14 cellular contexts compared by ENCODE assay signal in the genomic region with DNA sequence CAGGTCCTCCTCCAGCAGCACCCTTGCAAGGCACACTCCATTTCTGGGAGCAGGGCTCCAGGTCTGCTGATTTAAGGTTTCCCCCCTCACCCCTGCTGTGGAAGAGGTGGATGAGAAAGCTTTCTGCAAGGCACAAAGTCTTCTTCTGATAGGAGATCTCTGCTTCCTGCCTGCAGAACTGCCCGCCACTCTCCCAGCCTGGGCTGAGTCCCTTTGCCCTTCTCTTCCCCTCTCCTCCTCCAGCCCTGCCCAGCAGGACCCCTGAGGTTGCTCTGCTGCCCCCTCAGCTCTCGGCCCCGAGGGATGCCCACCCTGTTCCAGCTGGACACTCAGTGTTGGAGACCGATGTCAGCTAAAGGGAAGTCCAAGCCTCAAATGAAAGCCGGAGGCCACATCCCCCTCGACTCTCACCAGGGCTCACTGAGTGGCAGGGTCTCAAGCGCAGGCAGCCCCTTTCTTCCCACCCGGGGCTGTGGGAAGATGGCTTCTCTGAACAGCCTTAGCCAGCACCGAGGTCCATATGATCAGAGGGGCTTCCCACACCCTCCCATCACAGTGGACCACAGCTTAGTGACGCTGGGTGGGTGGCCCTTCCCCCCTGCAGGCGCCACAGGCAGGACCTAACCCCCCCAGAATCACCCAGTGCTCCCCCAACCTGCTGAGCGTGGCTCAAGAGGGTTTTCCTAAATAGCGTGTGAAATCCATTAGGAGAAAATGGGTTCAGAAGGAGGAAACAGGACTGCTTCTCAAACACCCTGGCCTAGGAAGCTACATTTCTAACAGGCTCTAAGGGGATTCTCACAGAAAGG. TPM values are rescaled to one million over a fixed set of nuclear protein-coding genes. Genes with fewer than 3 reads are reported as not detected.
A peak's percentile ranks its signal among the peaks of the same experiment; 100 is the strongest.
DNase-seq lines count a peak whose midpoint lies in the region; ATAC-seq and TF ChIP-seq lines count a peak whose summit lies in the region.
"Had no signal": no experiment of that assay in that cellular context is flagged by ENCODE, and none has a peak within 500 bp of the region (broad histone marks: within the 10 kb centered on the region; RNA-seq: fewer than 3 reads in every experiment).

No MANE protein-coding gene starts in this region.

- H3K4me3 ChIP-seq in AG04449 (ENCODE audit: low read depth, low read length) (0 out of 2 replicates have a peak overlapping the region, but pooled peaks have one; percentile 20), GM23248 (peak overlapping the region; percentile 96), SK-N-SH (ENCODE audit: low read depth in 2 of 2, low read length in 1 of 2) (no peak overlapping the region), left ventricle myocardium inferior (no peak overlapping the region), Caco-2 (ENCODE audit: low read depth, low read length) (no peak overlapping the region)
- H3K4me3 ChIP-seq: colonic mucosa, SJSA1 had no signal

- peak overlapping the region; percentile 95 for H3K9ac ChIP-seq in GM23248
- H3K9ac ChIP-seq in SK-N-SH: no peak overlapping the region

- H3K4me2 ChIP-seq in GM23248 (ENCODE audit: unreplicated experiment): peak overlapping the region; percentile 97
- H3K4me2 ChIP-seq in SK-N-SH: no peak overlapping the region

- H3K9me2 ChIP-seq in GM23248 (ENCODE audit: insufficient read depth): no peaks in the 10 kb centered on the region
- H3K9me2 ChIP-seq in SK-N-SH: no peaks in the 10 kb centered on the region

- H3K79me2 ChIP-seq in GM23248 (ENCODE audit: insufficient read depth): peaks cover 96% of the 10 kb centered on the region
- H3K79me2 ChIP-seq in SK-N-SH (ENCODE audit: insufficient read depth): no peaks in the 10 kb centered on the region

- ATAC-seq in central memory CD8-positive, alpha-beta T cell (replicated peaks; ENCODE audit: extremely low read depth, poor library complexity, severe bottlenecking): no peak
- ATAC-seq in natural killer cell treated with Interleukin-12 subunit alpha and Interleukin-12 subunit beta and Interleukin-15 and Interleukin-18, amount 100 ng/mL, for 72 hours: no peak

- in situ Hi-C loops in GM23248 (cut with MboI): no loop called here

- no peak overlapping the region for H2AFZ ChIP-seq in GM23248
- H2AFZ ChIP-seq in SK-N-SH (ENCODE audit: low read depth): no peak overlapping the region

- H3K4me1 ChIP-seq in GM23248 (ENCODE audit: insufficient read depth): peaks cover 32% of the 10 kb centered on the region
- H3K4me1 ChIP-seq in SK-N-SH (ENCODE audit: control insufficient read depth in 1 of 2, insufficient read depth in 2 of 2, low read depth in 1 of 2, low read length in 1 of 2): no peaks in the 10 kb centered on the region; a peak in 1 of 4 replicates
- peaks cover 17% of the 10 kb centered on the region for H3K4me1 ChIP-seq in left ventricle myocardium inferior
- 0 out of 2 replicates have a peak, but pooled peaks cover 4% of the 10 kb centered on the region for H3K4me1 ChIP-seq in Caco-2
- H3K4me1 ChIP-seq: colonic mucosa had no signal

- intact Hi-C loops in left ventricle myocardium inferior (cut with micrococcal nuclease) (no loop called here), Caco-2 (cut with micrococcal nuclease; ENCODE audit: unreplicated experiment) (loop anchor here (10.0 kb wide), 1 partner anchor 74 kb away; no protein-coding TSS in a partner anchor)

- POLR2A ChIA-PET in AG04449 (lab: Yijun Ruan, JAX) (no interaction called here), SK-N-SH (lab: Yijun Ruan, JAX) (no interaction called here), Caco-2 (lab: Charles Lee) (no interaction called here)

- H3K27me3 ChIP-seq in GM23248 (replicated peaks; ENCODE audit: insufficient read depth): no peaks in the 10 kb centered on the region
- H3K27me3 ChIP-seq in SK-N-SH (ENCODE audit: insufficient read depth): no peaks in the 10 kb centered on the region
- peaks cover 83% of the 10 kb centered on the region for H3K27me3 ChIP-seq in left ventricle myocardium inferior (ENCODE audit: low read depth)
- no peaks in the 10 kb centered on the region for H3K27me3 ChIP-seq in Caco-2 (replicated peaks; ENCODE audit: control insufficient read depth, insufficient read depth, low read length)
- H3K27me3 ChIP-seq: colonic mucosa, SJSA1 had no signal

- CTCF ChIA-PET in AG04449 (lab: Yijun Ruan, JAX) (no interaction called here), SK-N-SH (lab: Yijun Ruan, JAX) (no interaction called here), Caco-2 (lab: Charles Lee) (no interaction called here)

- TF ChIP-seq EP300 in SK-N-SH (IDR thresholded peaks at IDR 0.05; ENCODE audit: borderline replicate concordance in 1 of 2, low read depth in 1 of 2, low read length in 1 of 2): no peak

- peaks cover 5% of the 10 kb centered on the region for H3K36me3 Mint-ChIP-seq in central memory CD8-positive, alpha-beta T cell (ENCODE audit: insufficient read depth)
- peaks cover 8% of the 10 kb centered on the region for H3K36me3 Mint-ChIP-seq in natural killer cell treated with Interleukin-12 subunit alpha and Interleukin-12 subunit beta and Interleukin-15 and Interleukin-18, amount 100 ng/mL, for 72 hours
- peaks cover 7% of the 10 kb centered on the region for H3K36me3 Mint-ChIP-seq in Caco-2 (ENCODE audit: insufficient read depth, unreplicated experiment)

- 52 to 61% methylated on average over 12 to 13 of the region's 13 CpGs for WGBS in GM23248 (ENCODE audit: low coverage in 1 of 2, low lambda C conversion rate in 2 of 2, missing lambda C conversion rate in 2 of 2), 2 experiments
- WGBS in SK-N-SH (ENCODE audit: low lambda C conversion rate): 38% methylated on average over 6 of the region's 13 CpGs

- H4K20me1 ChIP-seq in GM23248 (ENCODE audit: insufficient read depth) (no peaks in the 10 kb centered on the region), SK-N-SH (ENCODE audit: insufficient read depth) (no peaks in the 10 kb centered on the region)

- H3K4me3 Mint-ChIP-seq in central memory CD8-positive, alpha-beta T cell: peak overlapping the region; percentile 80
- peak overlapping the region; percentile 95 for H3K4me3 Mint-ChIP-seq in natural killer cell treated with Interleukin-12 subunit alpha and Interleukin-12 subunit beta and Interleukin-15 and Interleukin-18, amount 100 ng/mL, for 72 hours
- H3K4me3 Mint-ChIP-seq in Caco-2 (ENCODE audit: unreplicated experiment): no peak overlapping the region

- no peaks in the 10 kb centered on the region for H3K9me3 Mint-ChIP-seq in central memory CD8-positive, alpha-beta T cell
- H3K9me3 Mint-ChIP-seq in natural killer cell treated with Interleukin-12 subunit alpha and Interleukin-12 subunit beta and Interleukin-15 and Interleukin-18, amount 100 ng/mL, for 72 hours: no peaks in the 10 kb centered on the region
- H3K9me3 Mint-ChIP-seq in Caco-2 (ENCODE audit: unreplicated experiment): no peaks in the 10 kb centered on the region

- no TSS peak for BruUV-seq in Caco-2 (replicated peaks; lab: Mats Ljungman, UMichigan)

- H3K27ac ChIP-seq in GM23248 (peak overlapping the region; percentile 87), SK-N-SH (ENCODE audit: low read depth in 2 of 2, low read length in 1 of 2) (no peak overlapping the region), left ventricle myocardium inferior (replicated peaks) (no peak overlapping the region)
- H3K27ac ChIP-seq: colonic mucosa, SJSA1 had no signal

- H3K4me1 Mint-ChIP-seq in central memory CD8-positive, alpha-beta T cell: peaks cover 30% of the 10 kb centered on the region
- peaks cover 65 to 73% of the 10 kb centered on the region in 2 donors for H3K4me1 Mint-ChIP-seq in natural killer cell treated with Interleukin-12 subunit alpha and Interleukin-12 subunit beta and Interleukin-15 and Interleukin-18, amount 100 ng/mL, for 72 hours (ENCODE audit: low read depth in 2 of 2)
- peaks cover 10% of the 10 kb centered on the region for H3K4me1 Mint-ChIP-seq in Caco-2 (ENCODE audit: low read depth, unreplicated experiment)

- H3K36me3 ChIP-seq in GM23248 (ENCODE audit: low read depth) (peaks cover 11% of the 10 kb centered on the region; the same call in 1 of the 2 replicates), SK-N-SH (replicated peaks in 1 of 2; ENCODE audit: control insufficient read depth in 1 of 2, insufficient read depth in 2 of 2, low read length in 1 of 2) (no peaks in the 10 kb centered on the region), left ventricle myocardium inferior (no peaks in the 10 kb centered on the region), Caco-2 (ENCODE audit: control insufficient read depth, insufficient read depth, low read length) (no peaks in the 10 kb centered on the region)
- H3K36me3 ChIP-seq: colonic mucosa had no signal

- H3K9me3 ChIP-seq in GM23248 (ENCODE audit: low read depth): no peaks in the 10 kb centered on the region
- H3K9me3 ChIP-seq in SK-N-SH: no peaks in the 10 kb centered on the region
- H3K9me3 ChIP-seq in left ventricle myocardium inferior (replicated peaks): no peaks in the 10 kb centered on the region
- peaks cover 4% of the 10 kb centered on the region; the same call in 1 of the 2 replicates for H3K9me3 ChIP-seq in Caco-2
- H3K9me3 ChIP-seq: colonic mucosa had no signal

- peaks cover 10% of the 10 kb centered on the region; the same call in 1 of the 2 replicates for H3F3A ChIP-seq in GM23248 (ENCODE audit: insufficient read depth)
- no peaks in the 10 kb centered on the region for H3F3A ChIP-seq in SK-N-SH (replicated peaks; ENCODE audit: insufficient read depth)

- no peak for TF ChIP-seq RAD21 in SK-N-SH (IDR thresholded peaks at IDR 0.05; ENCODE audit: low read length)

- no peak for DNase-seq in AG04449 (ENCODE audit: low read depth, low spot score)
- no peak for DNase-seq in GM23248
- DNase-seq in central memory CD8-positive, alpha-beta T cell (ENCODE audit: low spot score in 2 of 2): no peak
- no peak for DNase-seq in natural killer cell treated with Interleukin-12 subunit alpha and Interleukin-12 subunit beta and Interleukin-15 and Interleukin-18, amount 100 ng/mL, for 72 hours (ENCODE audit: low spot score)
- DNase-seq in SK-N-SH: no peak
- no peak for DNase-seq in NCI-H345 treated with DMSO at 0.1 percent for 48 hours (lab: John Stamatoyannopoulos, UW; ENCODE audit: unreplicated experiment)
- no peak for DNase-seq in left ventricle myocardium inferior
- DNase-seq in Caco-2: no peak
- DNase-seq: activated gamma-delta T cell, colonic mucosa, GDM1, NCI-H2081 treated with DMSO at 0.1 percent for 48 hours had no signal

- no peaks in the 10 kb centered on the region for H3K27me3 Mint-ChIP-seq in central memory CD8-positive, alpha-beta T cell
- no peaks in the 10 kb centered on the region for H3K27me3 Mint-ChIP-seq in natural killer cell treated with Interleukin-12 subunit alpha and Interleukin-12 subunit beta and Interleukin-15 and Interleukin-18, amount 100 ng/mL, for 72 hours
- H3K27me3 Mint-ChIP-seq in Caco-2 (ENCODE audit: insufficient read depth, unreplicated experiment): no peaks in the 10 kb centered on the region

- TF ChIP-seq CTCF in AG04449 (IDR thresholded peaks at IDR 0.05; ENCODE audit: insufficient read depth, low read length, missing control alignments) (no peak), SK-N-SH (IDR thresholded peaks at IDR 0.05) (no peak), left ventricle myocardium inferior (IDR thresholded peaks at IDR 0.05; ENCODE audit: borderline replicate concordance) (no peak), Caco-2 (IDR thresholded peaks at IDR 0.05; ENCODE audit: insufficient read depth in 1 of 2, low read depth in 1 of 2, low read length in 1 of 2, severe bottlenecking in 1 of 2, unreplicated experiment in 1 of 2) (no peak)

- no peak overlapping the region for H3K27ac Mint-ChIP-seq in central memory CD8-positive, alpha-beta T cell (ENCODE audit: low read depth)
- peak overlapping the region; percentile 82 to 95 for H3K27ac Mint-ChIP-seq in natural killer cell treated with Interleukin-12 subunit alpha and Interleukin-12 subunit beta and Interleukin-15 and Interleukin-18, amount 100 ng/mL, for 72 hours
- no peak overlapping the region for H3K27ac Mint-ChIP-seq in Caco-2 (ENCODE audit: unreplicated experiment)

RNA-seq across cellular contexts. Expression of gene ATP10A, which starts 4.0 kb away (rescaled TPM):
- 64.1 and 73.1 TPM in 2 replicates for total RNA-seq in GM23248 (2014; rRNA removed; shearing (Covaris generic))
- 20.4 and 22.2 TPM in 2 replicates for polyA plus RNA-seq in GM23248 (2016; fragmentation: Nextera tagmentation; extraction: Ambion mirVana)
- 10 to 100 TPM; 16.6 to 22.8 TPM for total RNA-seq in natural killer cell treated with Interleukin-12 subunit alpha and Interleukin-12 subunit beta and Interleukin-15 and Interleukin-18, amount 100 ng/mL, for 72 hours
- polyA plus RNA-seq in SK-N-SH (2012; rRNA removed): not detected in 2 replicates
- polyA plus RNA-seq in SK-N-SH (2012; cell fraction: cytosol; rRNA removed): 0.01 TPM in 1 of 2 replicates, not detected in the other
- 0.01 TPM in 1 of 2 replicates, not detected in the other for polyA plus RNA-seq in SK-N-SH (2012; cell fraction: nucleus; rRNA removed)
- total RNA-seq in left ventricle myocardium inferior: 0.58 TPM
- not detected in 2 replicates for total RNA-seq in Caco-2 (2022)
- total RNA-seq: M059J had no signal

Comparison
In these comparisons a context has a peak if more than half of its experiments do, and no peak if none do; other contexts are left out.
1. H3K4me3 ChIP-seq: peak in AG04449 (single experiment) and GM23248 (single experiment); none in SK-N-SH (0 of 2), left ventricle myocardium inferior (single experiment) and Caco-2 (single experiment).
2. H3K27ac Mint-ChIP-seq: peak in natural killer cell treated with Interleukin-12 subunit alpha and Interleukin-12 subunit beta and Interleukin-15 and Interleukin-18, amount 100 ng/mL, for 72 hours (2 of 2); none in central memory CD8-positive, alpha-beta T cell (single experiment) and Caco-2 (single experiment).
3. RNA of gene ATP10A, which starts 4.0 kb away (total RNA-seq): 64.1 to 73.1 TPM in GM23248 and 16.6 to 22.8 TPM in natural killer cell treated with Interleukin-12 subunit alpha and Interleukin-12 subunit beta and Interleukin-15 and Interleukin-18, amount 100 ng/mL, for 72 hours; 0.58 TPM in left ventricle myocardium inferior (single experiment) and not detected in Caco-2; every median in the first group is over 10 times any median in the second.